In the genomic region with DNA sequence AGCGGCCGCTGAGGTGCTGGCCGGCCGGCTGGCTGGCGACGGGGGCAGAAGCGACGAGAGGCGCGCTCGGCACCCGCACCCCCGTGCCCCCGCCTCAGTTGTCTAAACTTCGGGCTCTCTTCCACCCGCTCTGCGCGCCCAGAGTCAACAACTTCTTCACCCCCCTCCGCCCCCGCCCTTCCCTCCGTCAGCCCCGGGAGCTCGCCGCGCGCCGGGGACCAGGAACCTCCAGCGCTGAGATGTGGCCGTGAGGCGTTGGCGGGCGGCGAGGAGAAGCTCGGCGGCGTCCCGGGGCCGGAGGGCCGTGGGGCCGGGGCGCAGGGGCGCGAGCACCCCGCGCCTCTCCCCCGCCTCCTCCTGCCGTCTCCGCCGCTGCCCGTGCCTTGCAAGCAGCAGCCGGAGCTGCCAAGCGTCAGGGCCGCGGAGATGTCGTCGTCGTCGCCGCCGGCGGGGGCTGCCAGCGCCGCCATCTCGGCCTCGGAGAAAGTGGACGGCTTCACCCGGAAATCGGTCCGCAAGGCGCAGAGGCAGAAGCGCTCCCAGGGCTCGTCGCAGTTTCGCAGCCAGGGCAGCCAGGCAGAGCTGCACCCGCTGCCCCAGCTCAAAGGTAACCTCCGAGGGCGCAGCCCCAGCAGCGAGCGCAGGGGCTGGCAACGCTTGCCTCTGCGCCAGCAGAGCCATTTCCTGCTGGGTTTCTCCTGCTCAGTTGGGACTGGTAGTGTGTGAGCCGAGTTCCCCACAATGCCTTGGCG, we compare ENCODE assay signal across 8 cellular contexts. TPM values are rescaled to one million over a fixed set of nuclear protein-coding genes. Genes with fewer than 3 reads are reported as not detected.
DNase-seq lines count a peak whose midpoint lies in the region; ATAC-seq and TF ChIP-seq lines count a peak whose summit lies in the region.

No MANE protein-coding gene starts in this region.

- no peak overlapping the region for H4K8ac ChIP-seq in neuronal stem cell (ENCODE audit: low read depth, low read length)

- peak overlapping the region; percentile 72 for H3K27ac ChIP-seq in neuronal stem cell (replicated peaks; ENCODE audit: low read length)
- H3K27ac ChIP-seq in suprapubic skin, result peak overlapping the region; percentile 99

- H3K4me1 Mint-ChIP-seq in activated T-helper 1 cell treated with anti-CD3 and anti-CD28 coated beads, Interleukin-12 subunit alpha, Interleukin-12 subunit beta, Interleukin-2, Interleukin-4 antibody, amounts not matched to agents 30 ng/mL and 10 ng/mL and 1 ng/mL, durations not matched to agents 14 hours and 24 hours and 36 hours (ENCODE audit: low read depth), result peaks cover 59% of the 10 kb centered on the region

- H2BK15ac ChIP-seq in neuronal stem cell (ENCODE audit: low read length), result no peak overlapping the region

- H3K36me3 ChIP-seq in neuronal stem cell (replicated peaks in 1 of 2; ENCODE audit: control insufficient read depth in 2 of 2, insufficient read depth in 2 of 2, low read length in 2 of 2), result no peaks in the 10 kb centered on the region
- H3K36me3 ChIP-seq in suprapubic skin, result no peaks in the 10 kb centered on the region

- H3K4me3 ChIP-seq in fibroblast of the aortic adventitia (ENCODE audit: low read depth, low read length) (peak overlapping the region; percentile 94), neuronal stem cell (ENCODE audit: low read length in 2 of 2) (peak overlapping the region; percentile 63 to 99), suprapubic skin (peak overlapping the region; percentile 89)

- no CpG with 5 or more reads among the region's 83 CpGs for WGBS in neuronal stem cell (ENCODE audit: extremely low coverage in 2 of 2, insufficient read length in 2 of 2, insufficient replicate concordance in 1 of 2), 2 donors
- 0% methylated on average over 25 of the region's 83 CpGs for WGBS in suprapubic skin

- H3K14ac ChIP-seq in neuronal stem cell (ENCODE audit: low read length), result no peak overlapping the region

- peak overlapping the region; percentile 88 for H3K9ac ChIP-seq in neuronal stem cell (ENCODE audit: low read depth, low read length, poor library complexity)

- intact Hi-C loops in activated T-helper 1 cell treated with anti-CD3 and anti-CD28 coated beads, Interleukin-12 subunit alpha, Interleukin-12 subunit beta, Interleukin-2, Interleukin-4 antibody, amounts not matched to agents 30 ng/mL and 10 ng/mL and 1 ng/mL, durations not matched to agents 14 hours and 24 hours and 36 hours (cut with micrococcal nuclease), result loop anchor here (1.0 to 10.0 kb wide), 19 partner anchors 9 to 707 kb away; a partner anchor contains a TSS

- H3K4me3 Mint-ChIP-seq in activated T-helper 1 cell treated with anti-CD3 and anti-CD28 coated beads, Interleukin-12 subunit alpha, Interleukin-12 subunit beta, Interleukin-2, Interleukin-4 antibody, amounts not matched to agents 30 ng/mL and 10 ng/mL and 1 ng/mL, durations not matched to agents 14 hours and 24 hours and 36 hours, result peak overlapping the region; percentile 97

- peaks cover 2% of the 10 kb centered on the region for H3K79me1 ChIP-seq in neuronal stem cell (ENCODE audit: low read depth, low read length)

- H3K9me3 ChIP-seq in neuronal stem cell (replicated peaks in 1 of 2; ENCODE audit: control insufficient read depth in 2 of 2, insufficient read depth in 1 of 2, low read depth in 1 of 2, low read length in 2 of 2) (no peaks in the 10 kb centered on the region), suprapubic skin (no peaks in the 10 kb centered on the region)

- H2BK120ac ChIP-seq in neuronal stem cell (ENCODE audit: low read depth, low read length), result no peak overlapping the region

- no peak for TF ChIP-seq EP300 in suprapubic skin (IDR thresholded peaks at IDR 0.05)

- H3K36me3 Mint-ChIP-seq in activated T-helper 1 cell treated with anti-CD3 and anti-CD28 coated beads, Interleukin-12 subunit alpha, Interleukin-12 subunit beta, Interleukin-2, Interleukin-4 antibody, amounts not matched to agents 30 ng/mL and 10 ng/mL and 1 ng/mL, durations not matched to agents 14 hours and 24 hours and 36 hours (ENCODE audit: low read depth), result peaks cover 13% of the 10 kb centered on the region

- TF ChIP-seq POLR2A in suprapubic skin (IDR thresholded peaks at IDR 0.05), result no peak

- peak overlapping the region; percentile 95 for H3K27ac Mint-ChIP-seq in activated T-helper 1 cell treated with anti-CD3 and anti-CD28 coated beads, Interleukin-12 subunit alpha, Interleukin-12 subunit beta, Interleukin-2, Interleukin-4 antibody, amounts not matched to agents 30 ng/mL and 10 ng/mL and 1 ng/mL, durations not matched to agents 14 hours and 24 hours and 36 hours

- peak overlapping the region; percentile 84 for H3K4me2 ChIP-seq in neuronal stem cell (ENCODE audit: insufficient read depth, low read length, poor library complexity, severe bottlenecking)

- no peaks in the 10 kb centered on the region for H3K9me3 Mint-ChIP-seq in activated T-helper 1 cell treated with anti-CD3 and anti-CD28 coated beads, Interleukin-12 subunit alpha, Interleukin-12 subunit beta, Interleukin-2, Interleukin-4 antibody, amounts not matched to agents 30 ng/mL and 10 ng/mL and 1 ng/mL, durations not matched to agents 14 hours and 24 hours and 36 hours

- H4K91ac ChIP-seq in neuronal stem cell (ENCODE audit: low read depth, low read length, poor library complexity), result no peak overlapping the region

- H3K4ac ChIP-seq in neuronal stem cell (ENCODE audit: low read length), result no peak overlapping the region

- peak overlapping the region; percentile 99 for H2AFZ ChIP-seq in neuronal stem cell (ENCODE audit: low read length)

- peak overlapping the region; percentile 45 for H3K23ac ChIP-seq in neuronal stem cell (ENCODE audit: low read depth, low read length, poor library complexity)

- H3K27me3 ChIP-seq in neuronal stem cell (ENCODE audit: control insufficient read depth in 3 of 3, insufficient read depth in 3 of 3, low read depth in 1 of 3, low read length in 3 of 3), result peaks cover 0 to 5% (median 0%) of the 10 kb centered on the region in 3 experiments
- no peaks in the 10 kb centered on the region for H3K27me3 ChIP-seq in suprapubic skin

- peak overlapping the region; percentile 25 for H2BK5ac ChIP-seq in neuronal stem cell (ENCODE audit: low read length)

- H3K4me1 ChIP-seq in neuronal stem cell (ENCODE audit: control insufficient read depth in 2 of 2, insufficient read depth in 1 of 2, low read depth in 1 of 2, low read length in 2 of 2) (no peaks in the 10 kb centered on the region), suprapubic skin (peaks cover 43% of the 10 kb centered on the region)

- no peak overlapping the region for H2AK5ac ChIP-seq in neuronal stem cell (ENCODE audit: low read depth, low read length)

- ATAC-seq in GM19328 (IDR thresholded peaks at IDR 0.05; ENCODE audit: unreplicated experiment) (peak; percentile 6), HG03460 (IDR thresholded peaks at IDR 0.05; ENCODE audit: unreplicated experiment) (peak; percentile 17)

- H2BK12ac ChIP-seq in neuronal stem cell (ENCODE audit: low read length), result no peak overlapping the region

- H3K27me3 Mint-ChIP-seq in activated T-helper 1 cell treated with anti-CD3 and anti-CD28 coated beads, Interleukin-12 subunit alpha, Interleukin-12 subunit beta, Interleukin-2, Interleukin-4 antibody, amounts not matched to agents 30 ng/mL and 10 ng/mL and 1 ng/mL, durations not matched to agents 14 hours and 24 hours and 36 hours (ENCODE audit: insufficient read depth), result peaks cover 2% of the 10 kb centered on the region

- DNase-seq in CD1c-positive myeloid dendritic cell (ENCODE audit: extremely low spot score) (peak; percentile 86), OCI-M1 (lab: John Stamatoyannopoulos, UW) (peak; percentile 79), fibroblast of the aortic adventitia (ENCODE audit: low read depth) (peak; percentile 36), neuronal stem cell (ENCODE audit: low spot score) (peak; percentile 47), suprapubic skin (ENCODE audit: low spot score in 2 of 2) (peak; percentile 81 to 88)
- peak; percentile 68 for DNase-seq in activated T-helper 1 cell treated with anti-CD3 and anti-CD28 coated beads, Interleukin-12 subunit alpha, Interleukin-12 subunit beta, Interleukin-2, Interleukin-4 antibody, amounts not matched to agents 30 ng/mL and 10 ng/mL and 1 ng/mL, durations not matched to agents 14 hours and 24 hours and 36 hours (ENCODE audit: low spot score)

- H3K18ac ChIP-seq in neuronal stem cell (ENCODE audit: low read length), result peak overlapping the region; percentile 91

- TF ChIP-seq CTCF in fibroblast of the aortic adventitia (IDR thresholded peaks at IDR 0.05; ENCODE audit: insufficient read depth, low read length) (no peak), suprapubic skin (IDR thresholded peaks at IDR 0.05) (no peak)

RNA-seq across cellular contexts. Expression of a gene that starts 0.7 kb away (rescaled TPM):
- total RNA-seq in activated T-helper 1 cell treated with anti-CD3 and anti-CD28 coated beads, Interleukin-12 subunit alpha, Interleukin-12 subunit beta, Interleukin-2, Interleukin-4 antibody, amounts not matched to agents 30 ng/mL and 10 ng/mL and 1 ng/mL, durations not matched to agents 14 hours and 24 hours and 36 hours, result 46.4 and 53.7 TPM in 2 replicates
- total RNA-seq in fibroblast of the aortic adventitia (ENCODE audit: low replicate concordance) (23.7 and 31.6 TPM in 2 replicates), suprapubic skin (10 to 100 TPM; 44.6 to 58.2 (median 50.5) TPM)
- polyA plus RNA-seq in neuronal stem cell (2013, experiment 1 of 2), result 8.2 TPM
- 8.2 TPM for polyA plus RNA-seq in neuronal stem cell (2013, experiment 2 of 2)

Comparison
In these comparisons a context has a peak if more than half of its experiments do, and no peak if none do; other contexts are left out.
1. Peak in every context shown above with its lines: DNase-seq, ATAC-seq, H3K4me3 ChIP-seq and H3K27ac ChIP-seq.
2. DNase-seq: peak in every context shown above with its lines; median percentile 86 in CD1c-positive myeloid dendritic cell; 84 in suprapubic skin; 79 in OCI-M1; 68 in activated T-helper 1 cell treated with anti-CD3 and anti-CD28 coated beads, Interleukin-12 subunit alpha, Interleukin-12 subunit beta, Interleukin-2, Interleukin-4 antibody, amounts not matched to agents 30 ng/mL and 10 ng/mL and 1 ng/mL, durations not matched to agents 14 hours and 24 hours and 36 hours; 47 in neuronal stem cell; 36 in fibroblast of the aortic adventitia.